In genomic region chr14:57247283-57247682, GRCh38 we compare ENCODE assay signal across 18 cellular contexts. TPM values are rescaled to one million over a fixed set of nuclear protein-coding genes. Genes with fewer than 3 reads are reported as not detected.
DNase-seq lines count a peak whose midpoint lies in the region; ATAC-seq, FAIRE-seq and TF ChIP-seq lines count a peak whose summit lies in the region.
"Had no signal": no experiment of that assay in that cellular context is flagged by ENCODE, and none has a peak within 500 bp of the region (broad histone marks: within the 10 kb centered on the region; RNA-seq: fewer than 3 reads in every experiment).

No MANE protein-coding gene starts in this region.

- in situ Hi-C loops in GM23248 (cut with MboI), result no loop called here

- H3K9ac ChIP-seq in GM23248, result no peak overlapping the region
- no peak overlapping the region for H3K9ac ChIP-seq in astrocyte (ENCODE audit: low read length)
- H3K9ac ChIP-seq: BLaER1 had no signal

- peak overlapping the region; percentile 21 for H3K27ac ChIP-seq in GM23248
- H3K27ac ChIP-seq in astrocyte (ENCODE audit: low read depth, low read length), result no peak overlapping the region
- peak overlapping the region; percentile 36 for H3K27ac ChIP-seq in osteoblast (ENCODE audit: low read depth, low read length)
- no peak overlapping the region for H3K27ac ChIP-seq in WERI-Rb-1
- H3K27ac ChIP-seq in CD8-positive, alpha-beta T cell (ENCODE audit: low read depth, low read length), result no peak overlapping the region
- H3K27ac ChIP-seq: BLaER1 had no signal

- peaks cover 75% of the 10 kb centered on the region for H3K79me2 ChIP-seq in GM23248 (ENCODE audit: insufficient read depth)
- H3K79me2 ChIP-seq in astrocyte (ENCODE audit: insufficient read depth, low read length), result peaks cover 53% of the 10 kb centered on the region
- H3K79me2 ChIP-seq in osteoblast (ENCODE audit: insufficient read depth, low read length), result peaks cover 63% of the 10 kb centered on the region

- H3K9me3 ChIP-seq in GM23248 (ENCODE audit: low read depth), result no peaks in the 10 kb centered on the region
- H3K9me3 ChIP-seq in astrocyte (ENCODE audit: insufficient read depth, low read depth, low read length), result no peaks in the 10 kb centered on the region
- no peaks in the 10 kb centered on the region for H3K9me3 ChIP-seq in osteoblast (ENCODE audit: low read depth, low read length)
- H3K9me3 ChIP-seq in WERI-Rb-1 (ENCODE audit: severe bottlenecking), result no peaks in the 10 kb centered on the region
- no peaks in the 10 kb centered on the region for H3K9me3 ChIP-seq in CD8-positive, alpha-beta T cell (ENCODE audit: low read length)
- H3K9me3 ChIP-seq: BLaER1 had no signal

- TF ChIP-seq CTCF in AG10803 (conservative IDR thresholded peaks at IDR 0.05; ENCODE audit: low read length) (no peak), astrocyte (IDR thresholded peaks at IDR 0.05; ENCODE audit: insufficient read depth, low read depth, low read length) (no peak), osteoblast (IDR thresholded peaks at IDR 0.05; ENCODE audit: extremely low read depth, low read depth, low read length) (no peak), WERI-Rb-1 (IDR thresholded peaks at IDR 0.05; ENCODE audit: low read depth, low read length) (no peak)
- TF ChIP-seq CTCF in CD8-positive, alpha-beta T cell (IDR thresholded peaks at IDR 0.05), result no peak

- H3K4me3 Mint-ChIP-seq in astrocyte (ENCODE audit: unreplicated experiment), result no peak overlapping the region
- H3K4me3 Mint-ChIP-seq in CD8-positive, alpha-beta T cell, result no peak overlapping the region
- H3K4me3 Mint-ChIP-seq: H9 had no signal

- H3K9me2 ChIP-seq in GM23248 (ENCODE audit: insufficient read depth), result no peaks in the 10 kb centered on the region

- no peaks in the 10 kb centered on the region for H3K4me1 Mint-ChIP-seq in astrocyte (ENCODE audit: low read depth, unreplicated experiment)
- H3K4me1 Mint-ChIP-seq in CD8-positive, alpha-beta T cell (ENCODE audit: low read depth), result peaks cover 19% of the 10 kb centered on the region

- H3K36me3 Mint-ChIP-seq in astrocyte (ENCODE audit: low read depth, unreplicated experiment), result no peaks in the 10 kb centered on the region
- H3K36me3 Mint-ChIP-seq in CD8-positive, alpha-beta T cell, result peaks cover 40% of the 10 kb centered on the region

- FAIRE-seq in astrocyte (lab: Jason Lieb, UNC), result peak; percentile 29
- FAIRE-seq: HTR-8/SVneo had no signal

- H2AFZ ChIP-seq in GM23248, result no peak overlapping the region
- H2AFZ ChIP-seq in astrocyte (ENCODE audit: low read depth, low read length), result no peak overlapping the region
- H2AFZ ChIP-seq in osteoblast (ENCODE audit: low read length), result no peak overlapping the region

- H3K4me3 ChIP-seq in AG10803 (ENCODE audit: low read length), result no peak overlapping the region
- H3K4me3 ChIP-seq in GM23248, result no peak overlapping the region
- H3K4me3 ChIP-seq in astrocyte (ENCODE audit: insufficient read depth, low read depth, low read length), result no peak overlapping the region
- no peak overlapping the region for H3K4me3 ChIP-seq in osteoblast (ENCODE audit: insufficient read depth, low read length)
- H3K4me3 ChIP-seq in WERI-Rb-1 (ENCODE audit: low read depth, low read length), result no peak overlapping the region
- no peak overlapping the region for H3K4me3 ChIP-seq in CD8-positive, alpha-beta T cell (ENCODE audit: low read depth, low read length)
- H3K4me3 ChIP-seq: BLaER1 had no signal

- no peak for ATAC-seq in GM19463 (IDR thresholded peaks at IDR 0.05; ENCODE audit: unreplicated experiment)
- ATAC-seq in CD8-positive, alpha-beta T cell, result no peak

- intact Hi-C loops in CD8-positive, alpha-beta T cell (cut with DNase I, micrococcal nuclease), result no loop called here

- H3K4me2 ChIP-seq in GM23248 (ENCODE audit: unreplicated experiment), result peak overlapping the region; percentile 58
- H3K4me2 ChIP-seq in astrocyte (ENCODE audit: low read length), result no peak overlapping the region
- peak overlapping the region; percentile 55 for H3K4me2 ChIP-seq in osteoblast (ENCODE audit: insufficient read depth, low read length)
- H3K4me2 ChIP-seq: BLaER1 had no signal

- POLR2A ChIA-PET in CD8-positive, alpha-beta T cell (lab: Charles Lee), result no interaction called here

- H3K27me3 Mint-ChIP-seq in astrocyte (ENCODE audit: low read depth, unreplicated experiment), result no peaks in the 10 kb centered on the region
- H3K27me3 Mint-ChIP-seq in CD8-positive, alpha-beta T cell (ENCODE audit: low read depth), result no peaks in the 10 kb centered on the region

- CTCF ChIA-PET in CD8-positive, alpha-beta T cell (lab: Charles Lee), result no interaction called here

- H3K27ac Mint-ChIP-seq in astrocyte (ENCODE audit: unreplicated experiment), result no peak overlapping the region
- H3K27ac Mint-ChIP-seq in CD8-positive, alpha-beta T cell, result no peak overlapping the region
- H3K27ac Mint-ChIP-seq: H9 had no signal

- no peaks in the 10 kb centered on the region for H3K27me3 ChIP-seq in GM23248 (replicated peaks; ENCODE audit: insufficient read depth)
- H3K27me3 ChIP-seq in astrocyte (ENCODE audit: insufficient read depth, low read length), result no peaks in the 10 kb centered on the region
- no peaks in the 10 kb centered on the region for H3K27me3 ChIP-seq in osteoblast (ENCODE audit: insufficient read depth, low read length)
- H3K27me3 ChIP-seq in WERI-Rb-1 (ENCODE audit: insufficient read depth, low read depth, severe bottlenecking), result no peaks in the 10 kb centered on the region
- H3K27me3 ChIP-seq in CD8-positive, alpha-beta T cell (ENCODE audit: insufficient read depth, low read length), result no peaks in the 10 kb centered on the region
- H3K27me3 ChIP-seq: BLaER1 had no signal

- 53 to 56% methylated on average over 2 of the region's 2 CpGs for WGBS in GM23248 (ENCODE audit: low coverage in 1 of 2, low lambda C conversion rate in 2 of 2, missing lambda C conversion rate in 2 of 2), 2 experiments

- no peaks in the 10 kb centered on the region for H3K9me3 Mint-ChIP-seq in astrocyte (ENCODE audit: unreplicated experiment)
- H3K9me3 Mint-ChIP-seq in CD8-positive, alpha-beta T cell, result no peaks in the 10 kb centered on the region
- H3K9me3 Mint-ChIP-seq: H9 had no signal

- H3K36me3 ChIP-seq in GM23248 (ENCODE audit: low read depth) (no peaks in the 10 kb centered on the region), astrocyte (ENCODE audit: insufficient read depth, low read length) (no peaks in the 10 kb centered on the region), osteoblast (ENCODE audit: insufficient read depth, low read length) (peaks cover 15% of the 10 kb centered on the region), WERI-Rb-1 (peaks cover 40% of the 10 kb centered on the region)
- peaks cover 3% of the 10 kb centered on the region for H3K36me3 ChIP-seq in CD8-positive, alpha-beta T cell (ENCODE audit: insufficient read depth, low read length)

- H3K4me1 ChIP-seq in GM23248 (ENCODE audit: insufficient read depth) (peaks cover 24% of the 10 kb centered on the region), astrocyte (ENCODE audit: insufficient read depth, low read length) (no peaks in the 10 kb centered on the region), osteoblast (ENCODE audit: insufficient read depth, low read length) (peaks cover 28% of the 10 kb centered on the region)
- no peaks in the 10 kb centered on the region for H3K4me1 ChIP-seq in CD8-positive, alpha-beta T cell (ENCODE audit: insufficient read depth, low read length)
- H3K4me1 ChIP-seq: BLaER1 had no signal

- DNase-seq in AG10803 (ENCODE audit: low read depth) (peak; percentile 39), GM23248 (peak; percentile 20), astrocyte (ENCODE audit: low read depth) (no peak), osteoblast (ENCODE audit: insufficient read length, low spot score, missing footprints) (no peak), LoVo (ENCODE audit: low spot score) (no peak), WERI-Rb-1 (no peak)
- DNase-seq in CD8-positive, alpha-beta T cell, result no peak
- DNase-seq: DMS 273 treated with DMSO at 0.1 percent for 48 hours, H9, NCI-H1417 treated with DMSO at 0.1 percent for 48 hours, NCI-H1930, NCI-H2171, NCI-H446 treated with DMSO at 0.1 percent for 48 hours, OCI-M1, RPMI8226 had no signal

- H3F3A ChIP-seq in GM23248 (ENCODE audit: insufficient read depth), result no peaks in the 10 kb centered on the region

- no peaks in the 10 kb centered on the region for H4K20me1 ChIP-seq in GM23248 (ENCODE audit: insufficient read depth)
- H4K20me1 ChIP-seq in astrocyte (ENCODE audit: insufficient read depth, low read length), result peaks cover 30% of the 10 kb centered on the region
- H4K20me1 ChIP-seq in osteoblast (ENCODE audit: insufficient read depth, low read length), result no peaks in the 10 kb centered on the region

RNA-seq across cellular contexts. Expression of gene EXOC5, which starts 21.4 kb away (rescaled TPM):
- total RNA-seq in GM23248 (2014; rRNA removed; shearing (Covaris generic)), result 58.6 and 71.5 TPM in 2 replicates
- 74.7 and 79.8 TPM in 2 replicates for polyA plus RNA-seq in GM23248 (2016; fragmentation: Nextera tagmentation; extraction: Ambion mirVana)
- total RNA-seq in astrocyte (77.4 and 94.2 TPM in 2 replicates), osteoblast (78.1 and 80.3 TPM in 2 replicates)
- total RNA-seq in CD8-positive, alpha-beta T cell, result 10 to 100 TPM; 17.0 to 17.8 TPM

RNA-seq across cellular contexts. Expression of gene AP5M1, which starts 21.5 kb away (rescaled TPM):
- total RNA-seq in GM23248 (2014; rRNA removed; shearing (Covaris generic)), result 25.7 and 35.6 TPM in 2 replicates
- polyA plus RNA-seq in GM23248 (2016; fragmentation: Nextera tagmentation; extraction: Ambion mirVana), result 37.4 and 41.8 TPM in 2 replicates
- total RNA-seq in astrocyte, result 51.1 and 61.1 TPM in 2 replicates
- total RNA-seq in osteoblast, result 23.5 and 25.0 TPM in 2 replicates
- total RNA-seq in CD8-positive, alpha-beta T cell, result 10 to 100 TPM; 38.5 to 42.4 TPM

Comparison
In these comparisons a context has a peak if more than half of its experiments do, and no peak if none do; other contexts are left out.
1. DNase-seq: peak in AG10803 (single experiment) and GM23248 (single experiment); none in astrocyte (single experiment), osteoblast (single experiment), LoVo (single experiment), WERI-Rb-1 (single experiment) and CD8-positive, alpha-beta T cell (0 of 7).
2. H3K27ac ChIP-seq: peak in GM23248 (single experiment) and osteoblast (single experiment); none in astrocyte (single experiment), WERI-Rb-1 (single experiment) and CD8-positive, alpha-beta T cell (single experiment).